Comparison of ENCODE assay signal across 1 cellular context in genomic region chr2:36355157-36355889, GRCh38.
TF ChIP-seq lines count a peak whose summit lies in the region.

Gene CRIM1, plus strand, starts transcription at chr2:36355778. Its CDS starts 515 bp downstream, at chr2:36356293.

TF ChIP-seq in HepG2, 621 proteins besides CTCF, POLR2A, EP300 and RAD21 (continued from another document and continues in another):
- TF ChIP-seq, protein P1, sequence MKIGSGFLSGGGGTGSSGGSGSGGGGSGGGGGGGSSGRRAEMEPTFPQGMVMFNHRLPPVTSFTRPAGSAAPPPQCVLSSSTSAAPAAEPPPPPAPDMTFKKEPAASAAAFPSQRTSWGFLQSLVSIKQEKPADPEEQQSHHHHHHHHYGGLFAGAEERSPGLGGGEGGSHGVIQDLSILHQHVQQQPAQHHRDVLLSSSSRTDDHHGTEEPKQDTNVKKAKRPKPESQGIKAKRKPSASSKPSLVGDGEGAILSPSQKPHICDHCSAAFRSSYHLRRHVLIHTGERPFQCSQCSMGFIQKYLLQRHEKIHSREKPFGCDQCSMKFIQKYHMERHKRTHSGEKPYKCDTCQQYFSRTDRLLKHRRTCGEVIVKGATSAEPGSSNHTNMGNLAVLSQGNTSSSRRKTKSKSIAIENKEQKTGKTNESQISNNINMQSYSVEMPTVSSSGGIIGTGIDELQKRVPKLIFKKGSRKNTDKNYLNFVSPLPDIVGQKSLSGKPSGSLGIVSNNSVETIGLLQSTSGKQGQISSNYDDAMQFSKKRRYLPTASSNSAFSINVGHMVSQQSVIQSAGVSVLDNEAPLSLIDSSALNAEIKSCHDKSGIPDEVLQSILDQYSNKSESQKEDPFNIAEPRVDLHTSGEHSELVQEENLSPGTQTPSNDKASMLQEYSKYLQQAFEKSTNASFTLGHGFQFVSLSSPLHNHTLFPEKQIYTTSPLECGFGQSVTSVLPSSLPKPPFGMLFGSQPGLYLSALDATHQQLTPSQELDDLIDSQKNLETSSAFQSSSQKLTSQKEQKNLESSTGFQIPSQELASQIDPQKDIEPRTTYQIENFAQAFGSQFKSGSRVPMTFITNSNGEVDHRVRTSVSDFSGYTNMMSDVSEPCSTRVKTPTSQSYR (CRISPR knock-in tag; IDR thresholded peaks at IDR 0.05; ENCODE audit: borderline replicate concordance), result peak; percentile 85; the same call in 1 of the 2 replicates
- no peak for TF ChIP-seq SIN3B (IDR thresholded peaks at IDR 0.05; ENCODE audit: low read length)
- TF ChIP-seq ZNF562 (CRISPR knock-in tag; IDR thresholded peaks at IDR 0.05; ENCODE audit: borderline replicate concordance), result no peak; the same call in 1 of the 2 replicates
- TF ChIP-seq HNF4A (CRISPR knock-in tag; IDR thresholded peaks at IDR 0.05), result no peak
- peak; percentile 41; the same call in 1 of the 2 replicates for TF ChIP-seq NFKB2 (CRISPR knock-in tag; IDR thresholded peaks at IDR 0.05; ENCODE audit: borderline replicate concordance)
- TF ChIP-seq ELK4 (CRISPR knock-in tag; IDR thresholded peaks at IDR 0.05; ENCODE audit: borderline replicate concordance), result no peak
- no peak for TF ChIP-seq ZNF138 (CRISPR knock-in tag; IDR thresholded peaks at IDR 0.05; ENCODE audit: low read depth)
- TF ChIP-seq, protein P2, sequence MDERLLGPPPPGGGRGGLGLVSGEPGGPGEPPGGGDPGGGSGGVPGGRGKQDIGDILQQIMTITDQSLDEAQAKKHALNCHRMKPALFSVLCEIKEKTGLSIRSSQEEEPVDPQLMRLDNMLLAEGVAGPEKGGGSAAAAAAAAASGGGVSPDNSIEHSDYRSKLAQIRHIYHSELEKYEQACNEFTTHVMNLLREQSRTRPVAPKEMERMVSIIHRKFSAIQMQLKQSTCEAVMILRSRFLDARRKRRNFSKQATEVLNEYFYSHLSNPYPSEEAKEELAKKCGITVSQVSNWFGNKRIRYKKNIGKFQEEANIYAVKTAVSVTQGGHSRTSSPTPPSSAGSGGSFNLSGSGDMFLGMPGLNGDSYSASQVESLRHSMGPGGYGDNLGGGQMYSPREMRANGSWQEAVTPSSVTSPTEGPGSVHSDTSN (CRISPR knock-in tag; IDR thresholded peaks at IDR 0.05), result no peak
- TF ChIP-seq ZNF746 (CRISPR knock-in tag; IDR thresholded peaks at IDR 0.05), result no peak; the same call in 1 of the 2 replicates
- no peak for TF ChIP-seq FOXO4 (CRISPR knock-in tag; conservative IDR thresholded peaks at IDR 0.05)
- TF ChIP-seq CHCHD3 (CRISPR knock-in tag; IDR thresholded peaks at IDR 0.05), result no peak
- peak; percentile 38 for TF ChIP-seq AGO2 (optimal IDR thresholded peaks at IDR 0.05; ENCODE audit: low read depth, low read length)
- no peak for TF ChIP-seq PHF5A (CRISPR knock-in tag; IDR thresholded peaks at IDR 0.05; ENCODE audit: low read depth, unreplicated experiment)
- no peak for TF ChIP-seq SAFB2 (CRISPR knock-in tag; IDR thresholded peaks at IDR 0.05; ENCODE audit: borderline replicate concordance, low read depth)
- TF ChIP-seq ZNF550 (CRISPR knock-in tag; IDR thresholded peaks at IDR 0.05; ENCODE audit: borderline replicate concordance), result 0 out of 2 replicates have a peak, but pooled peaks have one; percentile 1
- peak; percentile 40; the same call in 1 of the 2 replicates for TF ChIP-seq ZNF263 (CRISPR knock-in tag; IDR thresholded peaks at IDR 0.05)
- TF ChIP-seq POLR2AphosphoS5 (IDR thresholded peaks at IDR 0.05; ENCODE audit: low read depth, low read length), result peak; percentile 76
- TF ChIP-seq, protein P3, sequence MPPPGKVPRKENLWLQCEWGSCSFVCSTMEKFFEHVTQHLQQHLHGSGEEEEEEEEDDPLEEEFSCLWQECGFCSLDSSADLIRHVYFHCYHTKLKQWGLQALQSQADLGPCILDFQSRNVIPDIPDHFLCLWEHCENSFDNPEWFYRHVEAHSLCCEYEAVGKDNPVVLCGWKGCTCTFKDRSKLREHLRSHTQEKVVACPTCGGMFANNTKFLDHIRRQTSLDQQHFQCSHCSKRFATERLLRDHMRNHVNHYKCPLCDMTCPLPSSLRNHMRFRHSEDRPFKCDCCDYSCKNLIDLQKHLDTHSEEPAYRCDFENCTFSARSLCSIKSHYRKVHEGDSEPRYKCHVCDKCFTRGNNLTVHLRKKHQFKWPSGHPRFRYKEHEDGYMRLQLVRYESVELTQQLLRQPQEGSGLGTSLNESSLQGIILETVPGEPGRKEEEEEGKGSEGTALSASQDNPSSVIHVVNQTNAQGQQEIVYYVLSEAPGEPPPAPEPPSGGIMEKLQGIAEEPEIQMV (CRISPR knock-in tag; IDR thresholded peaks at IDR 0.05; ENCODE audit: low read depth), result 0 out of 2 replicates have a peak, but pooled peaks have one; percentile 43
- TF ChIP-seq LRRFIP1 (CRISPR knock-in tag; conservative IDR thresholded peaks at IDR 0.05), result no peak
- 0 out of 2 replicates have a peak, but pooled peaks have one; percentile 2 for TF ChIP-seq NFYB (CRISPR knock-in tag; IDR thresholded peaks at IDR 0.05)
- TF ChIP-seq ZNF510 (CRISPR knock-in tag; IDR thresholded peaks at IDR 0.05; ENCODE audit: low read depth), result no peak
- peak; percentile 64; the same call in 1 of the 2 replicates for TF ChIP-seq ZMYM4 (CRISPR knock-in tag; IDR thresholded peaks at IDR 0.05)
- no peak for TF ChIP-seq IRF9 (CRISPR knock-in tag; IDR thresholded peaks at IDR 0.05; ENCODE audit: borderline replicate concordance)
- no peak for TF ChIP-seq KLF6 (CRISPR knock-in tag; IDR thresholded peaks at IDR 0.05)
- TF ChIP-seq SNAPC2 (CRISPR knock-in tag; IDR thresholded peaks at IDR 0.05), result no peak
- TF ChIP-seq, protein P4, sequence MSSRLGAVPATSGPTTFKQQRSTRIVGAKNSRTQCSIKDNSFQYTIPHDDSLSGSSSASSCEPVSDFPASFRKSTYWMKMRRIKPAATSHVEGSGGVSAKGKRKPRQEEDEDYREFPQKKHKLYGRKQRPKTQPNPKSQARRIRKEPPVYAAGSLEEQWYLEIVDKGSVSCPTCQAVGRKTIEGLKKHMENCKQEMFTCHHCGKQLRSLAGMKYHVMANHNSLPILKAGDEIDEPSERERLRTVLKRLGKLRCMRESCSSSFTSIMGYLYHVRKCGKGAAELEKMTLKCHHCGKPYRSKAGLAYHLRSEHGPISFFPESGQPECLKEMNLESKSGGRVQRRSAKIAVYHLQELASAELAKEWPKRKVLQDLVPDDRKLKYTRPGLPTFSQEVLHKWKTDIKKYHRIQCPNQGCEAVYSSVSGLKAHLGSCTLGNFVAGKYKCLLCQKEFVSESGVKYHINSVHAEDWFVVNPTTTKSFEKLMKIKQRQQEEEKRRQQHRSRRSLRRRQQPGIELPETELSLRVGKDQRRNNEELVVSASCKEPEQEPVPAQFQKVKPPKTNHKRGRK (CRISPR knock-in tag; IDR thresholded peaks at IDR 0.05), result no peak
- TF ChIP-seq SSRP1 (CRISPR knock-in tag; IDR thresholded peaks at IDR 0.05), result no peak
- TF ChIP-seq ASH2L (IDR thresholded peaks at IDR 0.05; ENCODE audit: insufficient read length, low read depth, low read length), result peak; percentile 77
- peak; percentile 100 for TF ChIP-seq ZSCAN25 (CRISPR knock-in tag; IDR thresholded peaks at IDR 0.05)
- TF ChIP-seq RFXAP (CRISPR knock-in tag; IDR thresholded peaks at IDR 0.05; ENCODE audit: borderline replicate concordance), result no peak
- TF ChIP-seq PPARG (CRISPR knock-in tag; conservative IDR thresholded peaks at IDR 0.05), result no peak
- no peak for TF ChIP-seq ZNF570 (CRISPR knock-in tag; IDR thresholded peaks at IDR 0.05; ENCODE audit: borderline replicate concordance)
- no peak for TF ChIP-seq ONECUT2 (CRISPR knock-in tag; IDR thresholded peaks at IDR 0.05)
- no peak; the same call in 1 of the 2 replicates for TF ChIP-seq ZNF777 (CRISPR knock-in tag; IDR thresholded peaks at IDR 0.05)
- peak; percentile 85 for TF ChIP-seq POLR2G (IDR thresholded peaks at IDR 0.05; ENCODE audit: low read depth, low read length)
- no peak for TF ChIP-seq ATM (IDR thresholded peaks at IDR 0.05; ENCODE audit: borderline replicate concordance)
- TF ChIP-seq LBX2 (CRISPR knock-in tag; IDR thresholded peaks at IDR 0.05; ENCODE audit: borderline replicate concordance), result no peak
- TF ChIP-seq KLF16 (CRISPR knock-in tag; IDR thresholded peaks at IDR 0.05), result peak in 1 of 2 experiments; percentile 70; a peak in 2 of 4 replicates
- no peak for TF ChIP-seq ZBTB42 (CRISPR knock-in tag; IDR thresholded peaks at IDR 0.05)
- TF ChIP-seq MLLT10 (CRISPR knock-in tag; IDR thresholded peaks at IDR 0.05), result no peak
- TF ChIP-seq, protein P5, sequence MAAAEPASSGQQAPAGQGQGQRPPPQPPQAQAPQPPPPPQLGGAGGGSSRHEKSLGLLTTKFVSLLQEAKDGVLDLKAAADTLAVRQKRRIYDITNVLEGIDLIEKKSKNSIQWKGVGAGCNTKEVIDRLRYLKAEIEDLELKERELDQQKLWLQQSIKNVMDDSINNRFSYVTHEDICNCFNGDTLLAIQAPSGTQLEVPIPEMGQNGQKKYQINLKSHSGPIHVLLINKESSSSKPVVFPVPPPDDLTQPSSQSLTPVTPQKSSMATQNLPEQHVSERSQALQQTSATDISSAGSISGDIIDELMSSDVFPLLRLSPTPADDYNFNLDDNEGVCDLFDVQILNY (CRISPR knock-in tag; conservative IDR thresholded peaks at IDR 0.05), result no peak
- peak; percentile 78; the same call in 1 of the 2 replicates for TF ChIP-seq MAZ (IDR thresholded peaks at IDR 0.05; ENCODE audit: borderline replicate concordance, low read depth, low read length)
- TF ChIP-seq MAZ (CRISPR knock-in tag; IDR thresholded peaks at IDR 0.05; ENCODE audit: low read depth), result peak; percentile 83
- TF ChIP-seq SIN3A (IDR thresholded peaks at IDR 0.05; ENCODE audit: borderline replicate concordance, low read depth, low read length), result peak; percentile 67; the same call in 1 of the 2 replicates
- TF ChIP-seq DDIT3 (CRISPR knock-in tag; IDR thresholded peaks at IDR 0.05), result no peak
- no peak for TF ChIP-seq NFRKB (IDR thresholded peaks at IDR 0.05)
- TF ChIP-seq SKI (IDR thresholded peaks at IDR 0.05; ENCODE audit: partially characterized antibody), result peak; percentile 7
- TF ChIP-seq ZNF329 (CRISPR knock-in tag; IDR thresholded peaks at IDR 0.05; ENCODE audit: low read depth), result 0 out of 2 replicates have a peak, but pooled peaks have one; percentile 24
- no peak for TF ChIP-seq SNAI1 (CRISPR knock-in tag; IDR thresholded peaks at IDR 0.05; ENCODE audit: borderline replicate concordance)
- no peak for TF ChIP-seq FOXP4 (CRISPR knock-in tag; IDR thresholded peaks at IDR 0.05)
